ENCODE assay signal across 1 cellular context in genomic region chr11:115505165-115505564, GRCh38.
A peak's percentile ranks its signal among the peaks of the same experiment; 100 is the strongest.
TF ChIP-seq lines count a peak whose summit lies in the region.

No MANE protein-coding gene starts in this region.

TF ChIP-seq in HepG2, 621 proteins besides CTCF, POLR2A, EP300 and RAD21 (continued from another document):
- TF ChIP-seq ZNF136 (CRISPR knock-in tag; IDR thresholded peaks at IDR 0.05; ENCODE audit: low read depth) (0 out of 2 replicates have a peak, but pooled peaks have one; percentile 8), NFKB2 (CRISPR knock-in tag; IDR thresholded peaks at IDR 0.05; ENCODE audit: borderline replicate concordance) (0 out of 2 replicates have a peak, but pooled peaks have one; percentile 7), ZSCAN21 (CRISPR knock-in tag; IDR thresholded peaks at IDR 0.05; ENCODE audit: borderline replicate concordance) (no peak), ZNF777 (CRISPR knock-in tag; IDR thresholded peaks at IDR 0.05) (peak; percentile 14; the same call in 1 of the 2 replicates), GABPB1 (CRISPR knock-in tag; IDR thresholded peaks at IDR 0.05) (no peak)
